In genomic region chr10:121668336-121669009, GRCh38 we compare ENCODE assay signal across 10 cellular contexts.
DNase-seq lines count a peak whose midpoint lies in the region; TF ChIP-seq lines count a peak whose summit lies in the region.
"Had no signal": no experiment of that assay in that cellular context is flagged by ENCODE, and none has a peak within 500 bp of the region (broad histone marks: within the 10 kb centered on the region; RNA-seq: fewer than 3 reads in every experiment).

No MANE protein-coding gene starts in this region.

- H3K27me3 ChIP-seq in esophagus squamous epithelium = no peaks in the 10 kb centered on the region

- no peaks in the 10 kb centered on the region for H3K9me3 ChIP-seq in esophagus squamous epithelium

- H3K27ac Mint-ChIP-seq in nephron progenitor cell = peak overlapping the region; percentile 36
- H3K27ac Mint-ChIP-seq in activated T-cell treated with anti-CD3 and anti-CD28 coated beads, Interleukin-2, amount 50 U/mL, for 24 hours = no peak overlapping the region

- peaks cover 2% of the 10 kb centered on the region for H3K27me3 Mint-ChIP-seq in nephron progenitor cell (ENCODE audit: low read depth, poor library complexity)
- H3K27me3 Mint-ChIP-seq in activated T-cell treated with anti-CD3 and anti-CD28 coated beads, Interleukin-2, amount 50 U/mL, for 24 hours = peaks cover 22% of the 10 kb centered on the region

- TF ChIP-seq POLR2A in esophagus squamous epithelium (IDR thresholded peaks at IDR 0.05) = no peak

- peak; percentile 11 for DNase-seq in AG10803 (ENCODE audit: low read depth)
- DNase-seq in NCI-H69 (lab: John Stamatoyannopoulos, UW) = peak; percentile 75
- no peak for DNase-seq in esophagus squamous epithelium (lab: John Stamatoyannopoulos, UW)
- DNase-seq in nephron progenitor cell = peak; percentile 50
- no peak for DNase-seq in dermis blood vessel endothelial cell
- no peak for DNase-seq in HPDE6-E6E7 (ENCODE audit: extremely low spot score)
- DNase-seq in GF-D8 (lab: John Stamatoyannopoulos, UW) = no peak
- no peak for DNase-seq in activated T-cell treated with anti-CD3 and anti-CD28 coated beads, Interleukin-2, amount 50 U/mL, for 24 hours
- DNase-seq: activated CD4-positive, alpha-beta T cell treated with anti-CD3 and anti-CD28 coated beads for 48 hours; AML-193 had no signal

- H3K36me3 ChIP-seq in esophagus squamous epithelium = no peaks in the 10 kb centered on the region

- 5 to 10% methylated on average over 7 to 8 of the region's 8 CpGs for WGBS in esophagus squamous epithelium, 2 donors

- peak overlapping the region; percentile 71 to 88 (median 80) for H3K27ac ChIP-seq in esophagus squamous epithelium

- H3K4me3 Mint-ChIP-seq in nephron progenitor cell = peak overlapping the region; percentile 61
- no peak overlapping the region for H3K4me3 Mint-ChIP-seq in activated T-cell treated with anti-CD3 and anti-CD28 coated beads, Interleukin-2, amount 50 U/mL, for 24 hours

- no peaks in the 10 kb centered on the region for H3K36me3 Mint-ChIP-seq in nephron progenitor cell (ENCODE audit: low read depth)
- no peaks in the 10 kb centered on the region for H3K36me3 Mint-ChIP-seq in activated T-cell treated with anti-CD3 and anti-CD28 coated beads, Interleukin-2, amount 50 U/mL, for 24 hours (ENCODE audit: low read depth)

- peaks cover 13% of the 10 kb centered on the region for H3K9me3 Mint-ChIP-seq in nephron progenitor cell
- no peaks in the 10 kb centered on the region for H3K9me3 Mint-ChIP-seq in activated T-cell treated with anti-CD3 and anti-CD28 coated beads, Interleukin-2, amount 50 U/mL, for 24 hours

- intact Hi-C loops in esophagus squamous epithelium (cut with DNase I) = no loop called here

- peaks cover 6 to 28% (median 16%) of the 10 kb centered on the region in 3 donors for H3K4me1 ChIP-seq in esophagus squamous epithelium

- H3K4me1 Mint-ChIP-seq in nephron progenitor cell = peaks cover 43% of the 10 kb centered on the region
- no peaks in the 10 kb centered on the region for H3K4me1 Mint-ChIP-seq in activated T-cell treated with anti-CD3 and anti-CD28 coated beads, Interleukin-2, amount 50 U/mL, for 24 hours (ENCODE audit: low read depth)

- H3K4me3 ChIP-seq in AG10803 (ENCODE audit: low read length) (no peak overlapping the region), esophagus squamous epithelium (peak overlapping the region in 1 of 4 donors; percentile 35)

- TF ChIP-seq CTCF in AG10803 (conservative IDR thresholded peaks at IDR 0.05; ENCODE audit: low read length) = no peak
- no peak for TF ChIP-seq CTCF in esophagus squamous epithelium (IDR thresholded peaks at IDR 0.05)
- no peak for TF ChIP-seq CTCF in nephron progenitor cell (IDR thresholded peaks at IDR 0.05)

Comparison
In these comparisons a context has a peak if more than half of its experiments do, and no peak if none do; other contexts are left out.
1. DNase-seq: peak in AG10803 (single experiment), NCI-H69 (single experiment) and nephron progenitor cell (single experiment); none in esophagus squamous epithelium (single experiment), dermis blood vessel endothelial cell (single experiment), HPDE6-E6E7 (single experiment), GF-D8 (single experiment) and activated T-cell treated with anti-CD3 and anti-CD28 coated beads, Interleukin-2, amount 50 U/mL, for 24 hours (single experiment).